ENCODE assay signal across 15 cellular contexts in genomic region chr1:35324486-35324885, GRCh38. TPM values are rescaled to one million over a fixed set of nuclear protein-coding genes. Genes with fewer than 3 reads are reported as not detected.
DNase-seq lines count a peak whose midpoint lies in the region; ATAC-seq, FAIRE-seq and TF ChIP-seq lines count a peak whose summit lies in the region.
"Had no signal": no experiment of that assay in that cellular context is flagged by ENCODE, and none has a peak within 500 bp of the region (broad histone marks: within the 10 kb centered on the region; RNA-seq: fewer than 3 reads in every experiment).

No MANE protein-coding gene starts in this region.

- no peak for TF ChIP-seq EP300 in HepG2 (IDR thresholded peaks at IDR 0.05; ENCODE audit: low read depth in 2 of 2, low read length in 2 of 2)
- TF ChIP-seq EP300 in HepG2 (CRISPR knock-in tag; IDR thresholded peaks at IDR 0.05; ENCODE audit: borderline replicate concordance) = no peak

- BruUV-seq in HepG2 (replicated peaks; lab: Mats Ljungman, UMichigan) = no TSS peak

- H3K79me1 ChIP-seq in mesendoderm (ENCODE audit: low read length) = peaks cover 11% of the 10 kb centered on the region

- H3K9me3 ChIP-seq in HepG2 (ENCODE audit: low read length) (no peaks in the 10 kb centered on the region), right lobe of liver (no peaks in the 10 kb centered on the region)
- H3K9me3 ChIP-seq: Peyer's patch, upper lobe of right lung had no signal

- H3K27ac ChIP-seq in HepG2 (ENCODE audit: extremely low read length, insufficient read depth, low read length) = peak overlapping the region; percentile 22
- H3K27ac ChIP-seq in right lobe of liver = no peak overlapping the region
- no peak overlapping the region for H3K27ac ChIP-seq in mesendoderm (ENCODE audit: low read depth, low read length)
- H3K27ac ChIP-seq: Peyer's patch, upper lobe of right lung had no signal

- TF ChIP-seq CTCF in HepG2 (CRISPR knock-in tag; IDR thresholded peaks at IDR 0.05) (no peak), right lobe of liver (IDR thresholded peaks at IDR 0.05) (no peak), choroid plexus epithelial cell (conservative IDR thresholded peaks at IDR 0.05; ENCODE audit: low read depth, low read length) (no peak)

- in situ Hi-C loops in HepG2 (cut with HindIII; ENCODE audit: extremely low pct_ligation_motif_present, low pct_unique_long_range_greater_than_20kb) = no loop called here

- no peak overlapping the region for H3K23ac ChIP-seq in mesendoderm (ENCODE audit: low read length)

- FAIRE-seq in HepG2 (lab: Jason Lieb, UNC) = no peak

- H2AFZ ChIP-seq in HepG2 (ENCODE audit: low read length) = no peak overlapping the region

- TF ChIP-seq POLR2A in HepG2 (IDR thresholded peaks at IDR 0.05; ENCODE audit: insufficient read depth in 1 of 2, low read depth in 2 of 2, low read length in 2 of 2) (no peak), right lobe of liver (IDR thresholded peaks at IDR 0.05) (no peak)

- H3K36me3 ChIP-seq in HepG2 (replicated peaks in 1 of 2; ENCODE audit: control insufficient read depth in 1 of 2, insufficient read depth in 2 of 2, low read length in 2 of 2) (peaks cover 6 to 19% of the 10 kb centered on the region in 2 experiments; a peak in 3 of 5 replicates), right lobe of liver (peaks cover 0 to 3% (median 0%) of the 10 kb centered on the region in 4 donors), mesendoderm (ENCODE audit: control insufficient read depth, insufficient read depth, low read length) (peaks cover 1% of the 10 kb centered on the region), H7 (replicated peaks; ENCODE audit: control insufficient read depth, insufficient read depth, low read length) (peaks cover 2% of the 10 kb centered on the region)

- H3K9ac ChIP-seq in HepG2 (ENCODE audit: insufficient read depth, low read depth, low read length) (no peak overlapping the region), mesendoderm (ENCODE audit: low read length) (no peak overlapping the region)

- H3K27me3 ChIP-seq in HepG2 (ENCODE audit: control insufficient read depth in 1 of 2, insufficient read depth in 2 of 2, low read length in 2 of 2) (no peaks in the 10 kb centered on the region), right lobe of liver (no peaks in the 10 kb centered on the region), mesendoderm (ENCODE audit: insufficient read depth, low read length, poor library complexity) (no peaks in the 10 kb centered on the region), H7 (ENCODE audit: control insufficient read depth, insufficient read depth, low read length) (no peaks in the 10 kb centered on the region)
- H3K27me3 ChIP-seq: Peyer's patch, upper lobe of right lung had no signal

- H2BK120ac ChIP-seq in mesendoderm (ENCODE audit: low read depth, low read length) = peak overlapping the region; percentile 45

- no peak overlapping the region for H3K18ac ChIP-seq in mesendoderm (ENCODE audit: low read length)

- no peak for DNase-seq in HepG2 (ENCODE audit: low spot score)
- DNase-seq in right lobe of liver = no peak
- DNase-seq in choroid plexus epithelial cell (ENCODE audit: low read depth) = peak; percentile 58
- peak; percentile 11 for DNase-seq in mesendoderm
- no peak for DNase-seq in H7
- no peak for DNase-seq in NCI-H69 (lab: John Stamatoyannopoulos, UW)
- DNase-seq in NCI-H1092 treated with DMSO at 0.1 percent for 48 hours (lab: John Stamatoyannopoulos, UW) = no peak
- DNase-seq in amniotic stem cell (lab: John Stamatoyannopoulos, UW) = no peak
- DNase-seq: effector CD4-positive, alpha-beta T cell; Karpas-422; NCI-H2171 treated with DMSO at 0.1 percent for 48 hours; Peyer's patch; T-helper 2 cell; upper lobe of right lung had no signal

- TF ChIP-seq RAD21 in HepG2 (CRISPR knock-in tag; IDR thresholded peaks at IDR 0.05) = no peak

- no peak overlapping the region for H3K56ac ChIP-seq in mesendoderm (ENCODE audit: low read length)

- H4K20me1 ChIP-seq in HepG2 (ENCODE audit: insufficient read depth, low read length) = no peaks in the 10 kb centered on the region; the same call in 1 of the 2 replicates

- H3K4ac ChIP-seq in mesendoderm (ENCODE audit: low read depth, low read length) = no peak overlapping the region

- H3K79me2 ChIP-seq in HepG2 (ENCODE audit: insufficient read depth, low read length) = peaks cover 9% of the 10 kb centered on the region
- H3K79me2 ChIP-seq in mesendoderm (ENCODE audit: control insufficient read depth, insufficient read depth, low read length) = peaks cover 10% of the 10 kb centered on the region

- CTCF ChIA-PET in HepG2 (lab: Yijun Ruan, JAX; ENCODE audit: low intra/inter-chr PET ratio, low total read pairs) = no interaction called here

- POLR2A ChIA-PET in HepG2 (lab: Yijun Ruan, JAX) = no interaction called here

- ATAC-seq in HepG2 = no peak
- no peak for ATAC-seq in right lobe of liver
- ATAC-seq: activated naive CD4-positive, alpha-beta T cell treated with anti-CD3 and anti-CD28 coated beads, Interleukin-2, amount 50 U/mL, for 72 hours; upper lobe of right lung had no signal

- H3K4me1 ChIP-seq in HepG2 (ENCODE audit: insufficient read depth, low read length) (peaks cover 6% of the 10 kb centered on the region; the same call in 1 of the 2 replicates), right lobe of liver (peaks cover 0 to 4% (median 1%) of the 10 kb centered on the region in 4 donors), mesendoderm (ENCODE audit: control insufficient read depth, low read depth, low read length) (no peaks in the 10 kb centered on the region)
- H3K4me1 ChIP-seq: Peyer's patch had no signal

- H3K4me3 ChIP-seq in HepG2 (replicated peaks in 1 of 3; ENCODE audit: insufficient read depth in 1 of 3, low read depth in 2 of 3, low read length in 3 of 3) (no peak overlapping the region), right lobe of liver (no peak overlapping the region), choroid plexus epithelial cell (ENCODE audit: low read depth, low read length) (no peak overlapping the region), mesendoderm (ENCODE audit: low read length) (no peak overlapping the region), H7 (ENCODE audit: insufficient read depth, low read depth, low read length) (no peak overlapping the region)
- H3K4me3 ChIP-seq: Peyer's patch, upper lobe of right lung had no signal

- H3K4me2 ChIP-seq in HepG2 (ENCODE audit: low read depth, low read length) (no peak overlapping the region), mesendoderm (ENCODE audit: low read length) (no peak overlapping the region)

- no peak overlapping the region for H2BK5ac ChIP-seq in mesendoderm (ENCODE audit: low read length)

- WGBS in HepG2 (ENCODE audit: low lambda C conversion rate) = 96% methylated on average over 1 of the region's 1 CpG
- 91% methylated on average over 1 of the region's 1 CpG for WGBS in right lobe of liver (ENCODE audit: insufficient coverage, low coverage, low lambda C conversion rate, missing lambda C conversion rate)
- WGBS in mesendoderm (ENCODE audit: extremely low coverage, insufficient coverage, low lambda C conversion rate) = no CpG with 5 or more reads among the region's 1 CpG

- H4K5ac ChIP-seq in mesendoderm (ENCODE audit: low read length) = no peak overlapping the region

- no peak overlapping the region for H2BK15ac ChIP-seq in mesendoderm (replicated peaks; ENCODE audit: low read depth)

- intact Hi-C loops in HepG2 (cut with micrococcal nuclease; ENCODE audit: unreplicated experiment) (no loop called here), right lobe of liver (cut with DNase I) (no loop called here)

- no peak overlapping the region for H4K8ac ChIP-seq in mesendoderm (ENCODE audit: low read depth, low read length)

- H2AK5ac ChIP-seq in mesendoderm (ENCODE audit: low read length) = no peak overlapping the region

TF ChIP-seq in HepG2, 621 proteins besides CTCF, POLR2A, EP300 and RAD21 (continues in another document):
- TF ChIP-seq ZFP36L2 (CRISPR knock-in tag; IDR thresholded peaks at IDR 0.05) (no peak), GZF1 (CRISPR knock-in tag; IDR thresholded peaks at IDR 0.05) (no peak), DNMT3B (CRISPR knock-in tag; conservative IDR thresholded peaks at IDR 0.05) (no peak), ZNF558 (CRISPR knock-in tag; IDR thresholded peaks at IDR 0.05; ENCODE audit: borderline replicate concordance) (no peak)

RNA-seq across cellular contexts. Expression of gene ZMYM4, which starts 56.0 kb away (rescaled TPM):
- 37.6 and 51.6 TPM in 2 replicates for total RNA-seq in HepG2 (2016; rRNA removed; fragmentation: Illumina TruSeq; extraction: Trizol)
- total RNA-seq in HepG2 (2016; cell fraction: cytosol; rRNA removed; fragmentation: Illumina TruSeq; extraction: Trizol; ENCODE audit: low read depth) = 22.6 and 26.8 TPM in 2 replicates
- 33.4 and 48.1 TPM in 2 replicates for total RNA-seq in HepG2 (2016; cell fraction: insoluble cytoplasmic fraction; rRNA removed; fragmentation: Illumina TruSeq; extraction: Trizol)
- total RNA-seq in HepG2 (2016; cell fraction: membrane; rRNA removed; fragmentation: Illumina TruSeq; extraction: Trizol) = 30.0 and 34.8 TPM in 2 replicates
- total RNA-seq in HepG2 (2016; cell fraction: nucleus; rRNA removed; fragmentation: Illumina TruSeq; extraction: Trizol) = 45.4 and 47.7 TPM in 2 replicates
- polyA plus RNA-seq in HepG2 (2011; rRNA removed) = 12.3 and 13.9 TPM in 2 replicates
- 6.8 and 9.2 TPM in 2 replicates for polyA plus RNA-seq in HepG2 (2011; cell fraction: cytosol; rRNA removed)
- 11.1 and 11.2 TPM in 2 replicates for polyA plus RNA-seq in HepG2 (2011; cell fraction: nucleus; rRNA removed)
- polyA plus RNA-seq in HepG2 (2012) = 14.5 and 14.8 TPM in 2 replicates
- 1.1 and 1.5 TPM in 2 replicates for polyA plus RNA-seq in HepG2 (2016; cell fraction: cytosol; fragmentation: Illumina TruSeq; extraction: Trizol; ENCODE audit: low read depth)
- 32.0 and 37.5 TPM in 2 replicates for polyA plus RNA-seq in HepG2 (2016; cell fraction: insoluble cytoplasmic fraction; fragmentation: Illumina TruSeq; extraction: Trizol; ENCODE audit: low read depth)
- polyA plus RNA-seq in HepG2 (2016; cell fraction: membrane; fragmentation: Illumina TruSeq; extraction: Trizol; ENCODE audit: low read depth) = 5.4 and 7.4 TPM in 2 replicates
- polyA plus RNA-seq in HepG2 (2016; cell fraction: nucleus; fragmentation: Illumina TruSeq; extraction: Trizol; ENCODE audit: insufficient read depth, low read depth) = 29.1 and 31.0 TPM in 2 replicates
- 19.0 and 28.5 TPM in 2 replicates for polyA minus RNA-seq in HepG2 (2011; rRNA and poly(A)+ RNA removed; ENCODE audit: low replicate concordance)
- polyA minus RNA-seq in HepG2 (2011; cell fraction: cytosol; rRNA and poly(A)+ RNA removed) = 26.1 and 31.7 TPM in 2 replicates
- polyA minus RNA-seq in HepG2 (2011; cell fraction: nucleus; rRNA and poly(A)+ RNA removed) = 54.6 and 57.8 TPM in 2 replicates
- total RNA-seq in right lobe of liver = 10 to 100 TPM; 13.3 to 20.4 (median 17.1) TPM
- polyA plus RNA-seq in mesendoderm (2013, experiment 1 of 2) = 37.2 TPM
- 38.8 TPM for polyA plus RNA-seq in mesendoderm (2013, experiment 2 of 2)
- total RNA-seq in H7 (2014; rRNA removed; shearing (Covaris generic)) = 63.9 and 64.1 TPM in 2 replicates

Comparison
In these comparisons a context has a peak if more than half of its experiments do, and no peak if none do; other contexts are left out.
1. DNase-seq: peak in choroid plexus epithelial cell (single experiment) and mesendoderm (single experiment); none in HepG2 (single experiment), right lobe of liver (0 of 3), H7 (single experiment), NCI-H69 (single experiment), NCI-H1092 treated with DMSO at 0.1 percent for 48 hours (single experiment) and amniotic stem cell (single experiment).